Comparison of ENCODE assay signal across 21 cellular contexts in the genomic region with DNA sequence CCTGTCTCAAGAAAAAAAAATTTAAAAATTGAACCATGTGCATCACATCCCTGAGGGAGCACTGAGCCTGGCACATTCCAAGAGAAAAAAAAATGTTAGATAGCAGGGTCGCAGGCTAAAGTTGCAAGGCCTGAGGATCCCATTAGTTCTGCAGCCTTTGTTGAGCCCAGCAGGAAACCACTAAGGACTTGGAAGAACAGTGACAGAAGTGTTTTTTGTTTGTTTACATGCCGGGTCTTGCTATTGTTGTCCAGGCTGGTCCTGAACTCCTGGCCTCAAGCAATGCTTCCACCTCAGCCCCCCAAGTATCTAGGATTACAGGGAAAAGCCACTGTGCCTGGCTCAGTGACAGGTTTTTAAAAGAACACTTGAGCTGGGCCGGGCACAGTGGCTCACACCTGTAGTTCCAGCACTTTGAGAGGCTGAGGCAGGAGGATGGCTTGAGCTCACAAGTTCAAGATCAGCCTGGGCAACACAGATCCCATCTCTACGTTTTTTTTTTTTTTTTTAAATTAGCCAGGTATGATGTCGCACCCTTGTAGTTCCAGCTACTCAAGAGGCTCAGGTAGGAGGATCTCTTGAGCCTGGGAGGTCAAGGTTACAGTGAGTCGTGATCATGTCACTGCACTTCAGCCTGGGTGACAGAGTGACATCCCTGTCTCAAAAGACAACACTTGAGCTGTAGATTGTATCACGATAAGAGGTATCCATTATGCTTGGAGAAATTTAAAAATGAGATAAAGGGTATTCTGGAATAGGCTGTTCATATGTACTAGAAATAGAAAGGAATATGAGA. TPM values are rescaled to one million over a fixed set of nuclear protein-coding genes. Genes with fewer than 3 reads are reported as not detected.
"Had no signal": no experiment of that assay in that cellular context is flagged by ENCODE, and none has a peak within 500 bp of the region (broad histone marks: within the 10 kb centered on the region; RNA-seq: fewer than 3 reads in every experiment).

No MANE protein-coding gene starts in this region.

- H3K27me3 ChIP-seq: body of pancreas, right atrium auricular region, suprapubic skin, vagina had no signal

- ATAC-seq: activated CD4-positive, alpha-beta T cell treated with anti-CD3 and anti-CD28 coated beads for 36 hours; body of pancreas; lower lobe of right lung; stimulated activated naive CD8-positive, alpha-beta T cell treated with anti-CD3 and anti-CD28 coated beads, Interleukin-15, amount 100 ng/mL, for 72 hours had no signal

- H3K27ac ChIP-seq: body of pancreas, lower lobe of right lung, right atrium auricular region, skin epidermis, suprapubic skin had no signal

- DNase-seq: activated CD4-positive, alpha-beta T cell treated with anti-CD3 and anti-CD28 coated beads for 36 hours; activated CD4-positive, alpha-beta T cell treated with anti-CD3 and anti-CD28 coated beads, Interleukin-2, amount 50 U/mL, for 48 hours; activated naive CD4-positive, alpha-beta T cell; activated naive CD8-positive, alpha-beta T cell treated with anti-CD3 and anti-CD28 coated beads for 36 hours; activated T-cell treated with anti-CD3 and anti-CD28 coated beads for 4 hours; body of pancreas; erythroblast; foreskin melanocyte; glutamatergic neuron; hippocampal formation; islet precursor cell; lower lobe of right lung; midbrain; occipital lobe; stimulated activated CD4-positive, alpha-beta T cell treated with anti-CD3 and anti-CD28 coated beads, Interleukin-15, amount 100 ng/mL, for 24 hours; stimulated activated CD4-positive, alpha-beta T cell treated with anti-CD3 and anti-CD28 coated beads, Interleukin-2, amount 100 ng/mL, for 48 hours; stimulated activated naive CD8-positive, alpha-beta T cell treated with anti-CD3 and anti-CD28 coated beads, Interleukin-15, amount 100 ng/mL, for 72 hours had no signal

- H3K4me3 ChIP-seq: body of pancreas, lower lobe of right lung, right atrium auricular region, skin epidermis, suprapubic skin, vagina had no signal

- H3K36me3 ChIP-seq: lower lobe of right lung, right atrium auricular region, suprapubic skin, vagina had no signal

- H3K9me3 ChIP-seq: body of pancreas, lower lobe of right lung, right atrium auricular region, suprapubic skin, vagina had no signal

RNA-seq across cellular contexts. Expression of a gene that starts 39.3 kb away (rescaled TPM):
- total RNA-seq: activated naive CD8-positive, alpha-beta T cell treated with anti-CD3 and anti-CD28 coated beads for 36 hours had no signal
